2 cellular contexts compared by ENCODE assay signal in genomic region chr10:36681751-36682633, GRCh38.
TF ChIP-seq lines count a peak whose summit lies in the region.

No MANE protein-coding gene starts in this region.

TF ChIP-seq in A549, 52 proteins besides CTCF, POLR2A, EP300 and RAD21 (continued from another document):
- TF ChIP-seq EHF (CRISPR knock-in tag; IDR thresholded peaks at IDR 0.05), result no peak

TF ChIP-seq in HepG2, 621 proteins besides CTCF, POLR2A, EP300 and RAD21 (continued from another document):
- TF ChIP-seq ZNF672 (CRISPR knock-in tag; IDR thresholded peaks at IDR 0.05), result no peak
- 0 out of 2 replicates have a peak, but pooled peaks have one; percentile 33 for TF ChIP-seq ATF2 (CRISPR knock-in tag; IDR thresholded peaks at IDR 0.05)
- TF ChIP-seq ATF3 (CRISPR knock-in tag; IDR thresholded peaks at IDR 0.05), result 0 out of 2 replicates have a peak, but pooled peaks have one; percentile 29
- TF ChIP-seq HINFP (CRISPR knock-in tag; IDR thresholded peaks at IDR 0.05; ENCODE audit: low read depth), result no peak
- TF ChIP-seq JUND (CRISPR knock-in tag; IDR thresholded peaks at IDR 0.05), result peak; percentile 17; the same call in 1 of the 2 replicates
- TF ChIP-seq HOXD1 (CRISPR knock-in tag; IDR thresholded peaks at IDR 0.05), result no peak
- no peak for TF ChIP-seq ARNT (IDR thresholded peaks at IDR 0.05)
- no peak for TF ChIP-seq ZNF251 (CRISPR knock-in tag; IDR thresholded peaks at IDR 0.05)
- TF ChIP-seq FOSL2 (CRISPR knock-in tag; IDR thresholded peaks at IDR 0.05), result 0 out of 2 replicates have a peak, but pooled peaks have one; percentile 14
